Comparison of ENCODE assay signal across 8 cellular contexts in the genomic region with DNA sequence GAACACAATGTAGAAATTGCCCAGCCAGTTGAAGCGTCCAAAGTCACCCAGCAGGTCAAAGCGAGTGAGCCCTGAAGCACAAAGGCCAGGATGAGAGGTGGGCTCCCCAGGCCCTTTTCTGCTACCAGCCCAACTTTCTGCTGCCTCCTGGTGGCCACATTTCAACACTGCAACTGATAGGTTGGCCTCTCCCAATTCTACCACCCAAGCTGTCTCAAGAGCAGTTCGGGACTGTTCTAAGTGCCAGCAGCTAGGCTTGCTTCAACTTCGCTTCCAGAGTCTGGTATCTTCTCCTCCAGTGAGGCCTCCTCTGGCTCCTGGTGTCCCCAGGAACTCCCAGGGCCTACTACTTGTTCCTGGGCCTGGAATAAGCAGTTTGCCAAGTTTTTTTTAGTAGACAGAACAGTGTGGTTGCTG. TPM values are rescaled to one million over a fixed set of nuclear protein-coding genes. Genes with fewer than 3 reads are reported as not detected.
DNase-seq lines count a peak whose midpoint lies in the region; ATAC-seq and TF ChIP-seq lines count a peak whose summit lies in the region.

No MANE protein-coding gene starts in this region.

- H3K36me3 ChIP-seq in OCI-LY1 (ENCODE audit: insufficient read depth, low read length) = peaks cover 47% of the 10 kb centered on the region

- no peak overlapping the region for H2AFZ ChIP-seq in OCI-LY1 (ENCODE audit: low read length)

- DNase-seq in 8988T = peak; percentile 73
- DNase-seq in GM12864 (ENCODE audit: low read depth) = no peak
- peak; percentile 29 for DNase-seq in activated T-helper 1 cell treated with Interleukin-2 at 50 U/mL for 16 hours (ENCODE audit: low read depth)
- peak; percentile 48 for DNase-seq in fibroblast of villous mesenchyme (ENCODE audit: low read depth)
- peak in 6 of 10 donors; percentile 41 to 87 (median 64) for DNase-seq in posterior cingulate gyrus
- DNase-seq in NCI-H774 (lab: John Stamatoyannopoulos, UW) = no peak

- H3K4me3 ChIP-seq in GM12864 (ENCODE audit: low read depth, low read length) (no peak overlapping the region), OCI-LY1 (ENCODE audit: low read depth, low read length, poor library complexity, severe bottlenecking) (no peak overlapping the region), fibroblast of villous mesenchyme (ENCODE audit: low read depth, low read length) (no peak overlapping the region)

- no peak overlapping the region for H3K9ac ChIP-seq in OCI-LY1 (ENCODE audit: low read length)

- no peaks in the 10 kb centered on the region for H4K20me1 ChIP-seq in OCI-LY1 (ENCODE audit: insufficient read depth, low read length)

- peak; percentile 94 for TF ChIP-seq CTCF in GM12864 (IDR thresholded peaks at IDR 0.05; ENCODE audit: low read depth, low read length, missing control alignments)
- TF ChIP-seq CTCF in OCI-LY1 (IDR thresholded peaks at IDR 0.05; ENCODE audit: low read length) = peak; percentile 79
- peak; percentile 86 for TF ChIP-seq CTCF in fibroblast of villous mesenchyme (IDR thresholded peaks at IDR 0.05; ENCODE audit: insufficient read depth, low read depth, low read length)

- ATAC-seq in HG02981 (IDR thresholded peaks at IDR 0.05; ENCODE audit: unreplicated experiment) = no peak

- H3K27ac ChIP-seq in OCI-LY1 (ENCODE audit: low read depth, low read length, poor library complexity, severe bottlenecking) = no peak overlapping the region

- H3K27me3 ChIP-seq in OCI-LY1 (ENCODE audit: insufficient read depth, low read length) = no peaks in the 10 kb centered on the region; the same call in 1 of the 2 replicates

- H3K9me2 ChIP-seq in OCI-LY1 (ENCODE audit: low read depth, low read length) = no peaks in the 10 kb centered on the region

- intact Hi-C loops in posterior cingulate gyrus (cut with DNase I) = no loop called here

- no peaks in the 10 kb centered on the region for H3K79me2 ChIP-seq in OCI-LY1 (ENCODE audit: insufficient read depth, low read length)

- no peak overlapping the region for H3K4me2 ChIP-seq in OCI-LY1 (ENCODE audit: low read length)

- no peaks in the 10 kb centered on the region for H3K9me3 ChIP-seq in OCI-LY1 (ENCODE audit: low read length)

- peaks cover 12% of the 10 kb centered on the region for H3K4me1 ChIP-seq in OCI-LY1 (ENCODE audit: insufficient read depth, low read length, severe bottlenecking)

- no peaks in the 10 kb centered on the region for H3F3A ChIP-seq in OCI-LY1 (ENCODE audit: insufficient read depth, low read length)

RNA-seq across cellular contexts. Expression of a gene that starts 3.4 kb away (rescaled TPM):
- total RNA-seq in fibroblast of villous mesenchyme = not detected in 2 replicates

RNA-seq across cellular contexts. Expression of a gene that starts 12.6 kb away (rescaled TPM):
- 47.9 and 71.2 TPM in 2 replicates for total RNA-seq in fibroblast of villous mesenchyme

RNA-seq across cellular contexts. Expression of a gene that starts 28.3 kb away (rescaled TPM):
- total RNA-seq in fibroblast of villous mesenchyme = 0.64 and 0.86 TPM in 2 replicates

RNA-seq across cellular contexts. Expression of a gene that starts 33.2 kb away (rescaled TPM):
- total RNA-seq in fibroblast of villous mesenchyme = 1,457 and 1,471 TPM in 2 replicates

RNA-seq across cellular contexts. Expression of a gene that starts 37.4 kb away (rescaled TPM):
- 32.2 and 37.1 TPM in 2 replicates for total RNA-seq in fibroblast of villous mesenchyme

Comparison
In these comparisons a context has a peak if more than half of its experiments do, and no peak if none do; other contexts are left out.
1. DNase-seq: peak in 8988T (single experiment), activated T-helper 1 cell treated with Interleukin-2 at 50 U/mL for 16 hours (single experiment), fibroblast of villous mesenchyme (single experiment) and posterior cingulate gyrus (6 of 10); none in GM12864 (single experiment) and NCI-H774 (single experiment).
2. Peak in every context shown above with its lines, with median percentiles within 50 percentile points of each other: CTCF ChIP-seq.